In the genomic region with DNA sequence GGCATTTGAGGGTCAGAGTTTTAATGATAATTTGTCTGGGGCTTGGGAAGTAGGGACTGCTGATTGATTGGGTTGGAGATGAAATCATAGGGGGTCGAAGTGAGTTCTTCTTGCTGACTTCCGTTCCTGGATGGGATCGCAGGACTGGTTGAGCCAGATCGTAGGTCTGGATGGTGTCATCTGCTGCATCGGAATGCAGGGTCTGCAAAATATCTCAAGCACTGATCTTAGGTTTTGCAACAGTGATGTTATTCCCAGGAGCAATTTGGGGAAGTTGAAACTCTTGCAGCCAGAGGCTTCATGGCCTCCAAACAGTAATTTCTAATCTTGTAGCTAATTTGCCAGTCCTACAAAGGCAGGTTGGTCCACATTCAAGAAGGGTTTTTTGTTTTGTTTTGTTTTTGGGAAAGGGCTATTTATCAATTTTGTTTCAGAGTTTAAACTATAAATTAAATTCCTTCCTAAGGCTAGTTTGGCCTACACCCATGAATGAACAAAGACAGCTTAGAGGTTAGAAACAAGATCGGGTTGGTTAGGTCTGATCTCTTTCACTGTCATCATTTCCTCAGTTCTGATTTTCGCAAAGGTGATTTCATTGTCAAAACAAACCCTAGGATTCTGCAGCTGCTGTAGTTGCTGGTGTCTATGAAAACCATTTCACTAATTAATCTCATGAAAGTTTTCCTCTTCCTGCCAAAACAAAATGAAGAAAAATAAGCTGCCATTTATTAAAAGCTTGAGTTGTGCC, we compare ENCODE assay signal across 13 cellular contexts.
"Had no signal": no experiment of that assay in that cellular context is flagged by ENCODE, and none has a peak within 500 bp of the region (broad histone marks: within the 10 kb centered on the region; RNA-seq: fewer than 3 reads in every experiment).

No MANE protein-coding gene starts in this region.

- DNase-seq: activated CD4-positive, alpha-beta T cell treated with anti-CD3 and anti-CD28 coated beads for 36 hours; activated CD8-positive, alpha-beta T cell treated with anti-CD3 and anti-CD28 coated beads for 36 hours; activated effector memory CD4-positive, alpha-beta T cell treated with Interleukin-2 at 50 U/mL for 16 hours; activated naive CD4-positive, alpha-beta T cell treated with anti-CD3 and anti-CD28 coated beads, Interleukin-2, amount 50 U/mL, for 16 hours; activated T-cell treated with anti-CD3 and anti-CD28 coated beads, Interleukin-2, amount 50 U/mL, for 4 hours; endodermal cell; sigmoid colon; stimulated activated CD4-positive, alpha-beta T cell treated with anti-CD3 and anti-CD28 coated beads, Interleukin-2, amount 100 ng/mL, for 24 hours; stomach; T-helper 17 cell had no signal

- H3K9me3 ChIP-seq: sigmoid colon, stomach, thoracic aorta had no signal

- ATAC-seq: activated CD4-positive, alpha-beta T cell treated with anti-CD3 and anti-CD28 coated beads for 36 hours; activated CD8-positive, alpha-beta T cell treated with anti-CD3 and anti-CD28 coated beads for 36 hours; activated T-cell treated with anti-CD3 and anti-CD28 coated beads, Interleukin-2, amount 50 U/mL, for 4 hours; left lobe of liver; T-helper 17 cell had no signal

- H3K36me3 ChIP-seq: sigmoid colon, stomach, thoracic aorta had no signal

- H3K27ac ChIP-seq: dorsolateral prefrontal cortex, stomach, thoracic aorta had no signal

- H3K4me3 ChIP-seq: dorsolateral prefrontal cortex, sigmoid colon, stomach, thoracic aorta had no signal

- H3K27me3 ChIP-seq: dorsolateral prefrontal cortex, sigmoid colon, stomach had no signal
